In the genomic region with DNA sequence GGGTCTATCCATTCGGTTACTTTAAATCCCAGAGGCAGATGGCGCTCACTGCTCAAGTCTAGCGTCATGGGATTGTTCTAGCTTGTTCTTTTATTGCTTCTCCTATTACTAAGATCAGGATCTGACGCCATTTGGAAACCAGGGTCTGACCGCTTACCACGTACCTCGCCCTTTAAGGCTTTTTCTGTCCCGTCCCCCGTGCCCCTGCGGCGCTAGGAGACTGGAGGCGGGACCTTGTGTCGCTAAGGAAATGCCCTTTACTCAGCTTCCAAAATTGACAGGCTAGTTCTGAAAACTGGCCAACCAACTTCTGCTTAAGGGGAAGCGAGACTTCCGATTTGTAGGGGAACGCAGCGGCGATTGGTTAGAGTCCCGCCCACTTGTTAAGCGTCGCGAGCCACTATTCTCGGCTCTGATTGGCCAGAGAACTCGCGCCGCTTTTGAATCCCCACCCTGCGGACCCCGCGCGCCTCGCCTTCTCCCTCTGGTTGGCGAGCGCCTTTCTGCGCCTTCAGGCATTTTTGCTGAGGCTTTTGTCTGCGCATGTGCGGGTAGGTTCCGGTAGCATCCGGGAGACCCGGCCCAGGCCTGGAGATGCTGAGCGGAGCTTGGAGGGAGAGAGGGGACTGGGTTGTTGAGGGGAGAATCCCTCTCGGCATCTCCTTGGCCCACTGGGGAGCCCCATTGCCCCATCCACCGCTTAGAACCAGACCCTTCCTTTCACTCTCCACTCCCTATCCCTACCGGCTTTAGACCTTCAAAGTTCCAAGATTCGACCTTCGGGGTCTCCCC, we compare ENCODE assay signal across 8 cellular contexts. TPM values are rescaled to one million over a fixed set of nuclear protein-coding genes. Genes with fewer than 3 reads are reported as not detected.
DNase-seq lines count a peak whose midpoint lies in the region; ATAC-seq and FAIRE-seq lines count a peak whose summit lies in the region.

No MANE protein-coding gene starts in this region.

- no peaks in the 10 kb centered on the region for H3K27me3 ChIP-seq in HUES6 (ENCODE audit: control insufficient read depth, insufficient read depth, low read length)
- H3K27me3 ChIP-seq in neuron (ENCODE audit: insufficient read depth, low read length), result no peaks in the 10 kb centered on the region

- DNase-seq in DMS 273 (lab: John Stamatoyannopoulos, UW; ENCODE audit: unreplicated experiment) (peak; percentile 99), SIG-M5 treated with dmso at 0.1 percent for 504 hours (lab: John Stamatoyannopoulos, UW; ENCODE audit: unreplicated experiment) (peak; percentile 99), frontal cortex (ENCODE audit: low spot score in 2 of 2) (peak; percentile 79 to 95), stromal cell of bone marrow (ENCODE audit: low read depth) (peak; percentile 99)
- peak; percentile 37 to 73 (median 66) for DNase-seq in activated naive CD4-positive, alpha-beta T cell (lab: John Stamatoyannopoulos, UW)

- H3K4me1 ChIP-seq in HUES6 (ENCODE audit: control insufficient read depth, insufficient read depth, low read length) (peaks cover 20% of the 10 kb centered on the region; the same call in 1 of the 2 replicates), neuron (ENCODE audit: insufficient read depth, low read length) (peaks cover 7% of the 10 kb centered on the region)

- H3K36me3 ChIP-seq in HUES6 (ENCODE audit: control insufficient read depth, insufficient read depth, low read length) (no peaks in the 10 kb centered on the region), neuron (ENCODE audit: insufficient read depth, low read length) (no peaks in the 10 kb centered on the region)

- H3K9me3 ChIP-seq in HUES6 (ENCODE audit: control insufficient read depth, insufficient read depth, low read depth, low read length), result no peaks in the 10 kb centered on the region
- H3K9me3 ChIP-seq in neuron (ENCODE audit: low read length), result no peaks in the 10 kb centered on the region

- H2AFZ ChIP-seq in neuron (ENCODE audit: low read depth, low read length), result peak overlapping the region; percentile 71

- FAIRE-seq in frontal cortex (lab: Jason Lieb, UNC), result peak; percentile 49

- H3K4me3 ChIP-seq in HUES6 (ENCODE audit: low read depth, low read length) (peak overlapping the region; percentile 61), neuron (ENCODE audit: low read length) (peak overlapping the region; percentile 65)

- H3K27ac ChIP-seq in HUES6 (ENCODE audit: low read depth, low read length), result peak overlapping the region; percentile 80

- ATAC-seq in GM21447 (IDR thresholded peaks at IDR 0.05; ENCODE audit: unreplicated experiment), result peak; percentile 75

- H3K9ac ChIP-seq in HUES6 (ENCODE audit: low read length), result peak overlapping the region; percentile 71

RNA-seq across cellular contexts. Expression of a gene that starts 3.9 kb away (rescaled TPM):
- total RNA-seq in frontal cortex, result not detected

RNA-seq across cellular contexts. Expression of a gene that starts 6.5 kb away (rescaled TPM):
- total RNA-seq in frontal cortex, result not detected

RNA-seq across cellular contexts. Expression of a gene that starts 21.8 kb away (rescaled TPM):
- not detected for total RNA-seq in frontal cortex

RNA-seq across cellular contexts. Expression of a gene that starts 23.2 kb away (rescaled TPM):
- total RNA-seq in frontal cortex, result 1.2 TPM

RNA-seq across cellular contexts. Expression of a gene that starts 25.4 kb away (rescaled TPM):
- total RNA-seq in frontal cortex, result not detected

Comparison
In these comparisons a context has a peak if more than half of its experiments do, and no peak if none do; other contexts are left out.
1. Peak in every context shown above with its lines: DNase-seq, ATAC-seq, H3K4me3 ChIP-seq and H3K27ac ChIP-seq.